ENCODE assay signal across 8 cellular contexts in the genomic region with DNA sequence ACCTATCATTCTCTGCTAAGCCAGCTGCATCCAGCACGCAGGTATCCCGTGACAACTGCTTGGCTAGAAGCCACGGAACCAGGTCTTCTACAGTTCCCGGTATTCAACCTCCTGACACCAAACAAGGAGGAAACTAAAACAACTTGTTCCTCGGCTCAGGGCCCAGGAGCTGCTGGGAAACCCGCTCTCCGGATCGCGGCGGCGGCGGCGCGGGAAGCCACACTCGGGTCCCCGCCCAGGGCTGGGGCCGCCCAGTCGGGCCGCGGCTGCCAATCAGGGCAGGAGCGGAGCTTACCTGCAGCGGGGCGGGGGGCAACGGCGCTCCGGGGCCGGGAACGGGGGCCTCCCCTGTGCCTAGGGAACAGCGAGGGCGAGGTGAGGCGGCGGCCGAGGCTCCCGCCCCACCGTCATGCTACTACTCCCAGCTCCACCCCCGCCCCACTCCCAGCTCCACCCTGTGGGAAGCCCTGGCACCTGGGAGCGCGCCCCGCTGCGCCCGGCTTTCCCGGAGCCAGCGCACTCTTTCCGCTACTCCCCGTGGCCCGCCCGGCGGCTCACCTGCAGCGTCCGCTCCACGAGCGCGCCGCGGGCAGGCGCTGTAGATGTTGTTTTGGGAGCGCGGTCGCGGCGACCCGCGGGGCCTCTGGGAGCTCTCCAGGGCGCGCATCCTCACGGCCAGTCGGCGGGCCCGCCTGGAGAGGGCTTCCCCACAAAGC. TPM values are rescaled to one million over a fixed set of nuclear protein-coding genes. Genes with fewer than 3 reads are reported as not detected.
A peak's percentile ranks its signal among the peaks of the same experiment; 100 is the strongest.
DNase-seq lines count a peak whose midpoint lies in the region; ATAC-seq and TF ChIP-seq lines count a peak whose summit lies in the region.

No MANE protein-coding gene starts in this region.

- 2% methylated on average over 59 to 69 of the region's 69 CpGs for WGBS in aorta, 2 donors

- H3K36me3 ChIP-seq in aorta (ENCODE audit: control insufficient read depth in 1 of 2, insufficient read depth in 2 of 2, low read length in 1 of 2): no peaks in the 10 kb centered on the region

- no peaks in the 10 kb centered on the region for H3K4me1 ChIP-seq in aorta (ENCODE audit: control insufficient read depth in 1 of 2, insufficient read depth in 2 of 2, low read length in 2 of 2)

- peaks cover 1% of the 10 kb centered on the region for H3K9me3 ChIP-seq in aorta (ENCODE audit: control insufficient read depth, low read length)

- H3K27me3 ChIP-seq in aorta (ENCODE audit: control insufficient read depth in 1 of 2, insufficient read depth in 2 of 2, low read length in 1 of 2): no peaks in the 10 kb centered on the region

- no peak overlapping the region for H3K27ac ChIP-seq in aorta (ENCODE audit: low read depth in 1 of 2, low read length in 2 of 2)

- H3K9me3 Mint-ChIP-seq in naive B cell: no peaks in the 10 kb centered on the region

- no peaks in the 10 kb centered on the region for H3K27me3 Mint-ChIP-seq in naive B cell

- H3K4me3 ChIP-seq in epithelial cell of esophagus (ENCODE audit: low read length): peak overlapping the region; percentile 34
- H3K4me3 ChIP-seq in aorta (ENCODE audit: low read length in 2 of 2): no peak overlapping the region

- peaks cover 82 to 94% (median 91%) of the 10 kb centered on the region in 3 donors for H3K4me1 Mint-ChIP-seq in naive B cell

- DNase-seq in DMS53 (lab: John Stamatoyannopoulos, UW) (peak; percentile 92), NCI-H187 treated with DMSO at 0.1 percent for 48 hours (lab: John Stamatoyannopoulos, UW) (peak; percentile 58), epithelial cell of esophagus (ENCODE audit: low read depth) (peak; percentile 85), naive B cell (no peak), aorta (peak; percentile 57 to 81), erythroblast (lab: John Stamatoyannopoulos, UW) (no peak)
- peak; percentile 41 to 43 for DNase-seq in activated CD4-positive, alpha-beta T cell treated with anti-CD3 and anti-CD28 coated beads, Interleukin-2, amount 50 U/mL, for 4 hours

- TF ChIP-seq CTCF in epithelial cell of esophagus (IDR thresholded peaks at IDR 0.05; ENCODE audit: insufficient read depth, low read depth, low read length, missing control alignments): no peak

- TF ChIP-seq POLR2A in erythroblast (IDR thresholded peaks at IDR 0.05; ENCODE audit: low read length): no peak

- peak overlapping the region; percentile 71 to 95 (median 84) for H3K27ac Mint-ChIP-seq in naive B cell

- H3K36me3 Mint-ChIP-seq in naive B cell: peaks cover 45 to 79% of the 10 kb centered on the region in 2 donors

- intact Hi-C loops in aorta (cut with DNase I): loop anchor here in 1 of 2 donors (10.0 kb wide), 1 partner anchor 175 kb away; no protein-coding TSS in a partner anchor

- H3K4me3 Mint-ChIP-seq in naive B cell: peak overlapping the region in 7 of 8 donors; percentile 67 to 85 (median 74)

- ATAC-seq in naive B cell (ENCODE audit: low read depth in 2 of 2): peak; percentile 38 to 43
- peak; percentile 50 for ATAC-seq in aorta (ENCODE audit: low FRiP score)
- no peak for ATAC-seq in HG02973 (IDR thresholded peaks at IDR 0.05; ENCODE audit: unreplicated experiment)

RNA-seq across cellular contexts. Expression of a gene that starts 12.1 kb away (rescaled TPM):
- polyA plus RNA-seq in naive B cell (ENCODE audit: low read depth in 6 of 6) (10 to 100 TPM; 44.1 to 94.5 (median 57.5) TPM), aorta (not detected)
- total RNA-seq in aorta: not detected

RNA-seq across cellular contexts. Expression of a gene that starts 12.4 kb away (rescaled TPM):
- polyA plus RNA-seq in naive B cell (ENCODE audit: low read depth in 6 of 6) (1,000 to 10,000 TPM; 1,550 to 2,548 (median 1,723) TPM), aorta (1 to 10 TPM in 1 of 2 donors, under 1 TPM in 1; 0.28 to 1.3 TPM)
- total RNA-seq in aorta: 1 to 10 TPM; 3.3 to 4.0 TPM

RNA-seq across cellular contexts. Expression of a gene that starts 36.9 kb away (rescaled TPM):
- under 1 TPM; 0.05 to 0.84 (median 0.64) TPM for polyA plus RNA-seq in naive B cell (ENCODE audit: low read depth in 6 of 6)
- 1 to 10 TPM in 1 of 2 donors, under 1 TPM in 1; 0.84 to 2.1 TPM for total RNA-seq in aorta
- 10 to 100 TPM in 1 of 2 donors, under 1 TPM in 1; 0.28 to 67.5 TPM for polyA plus RNA-seq in aorta

RNA-seq across cellular contexts. Expression of a gene that starts 43.9 kb away (rescaled TPM):
- polyA plus RNA-seq in naive B cell (ENCODE audit: low read depth in 6 of 6) (not detected), aorta (not detected)
- not detected for total RNA-seq in aorta

Comparison
In these comparisons a context has a peak if more than half of its experiments do, and no peak if none do; other contexts are left out.
1. DNase-seq: peak in DMS53 (single experiment), NCI-H187 treated with DMSO at 0.1 percent for 48 hours (single experiment), activated CD4-positive, alpha-beta T cell treated with anti-CD3 and anti-CD28 coated beads, Interleukin-2, amount 50 U/mL, for 4 hours (2 of 2), epithelial cell of esophagus (single experiment) and aorta (2 of 2); none in naive B cell (single experiment) and erythroblast (0 of 2).
2. RNA of a gene that starts 12.1 kb away (polyA plus RNA-seq): 44.1 to 94.5 TPM in naive B cell; not detected in aorta; every median in the first group is over 10 times any median in the second.
3. RNA of a gene that starts 12.4 kb away (polyA plus RNA-seq): 1,550 to 2,548 TPM in naive B cell; 0.28 to 1.3 TPM in aorta; every median in the first group is over 100 times any median in the second.